In genomic region chr10:131055437-131055836, GRCh38 we compare ENCODE assay signal across 34 cellular contexts.
"Had no signal": no experiment of that assay in that cellular context is flagged by ENCODE, and none has a peak within 500 bp of the region (broad histone marks: within the 10 kb centered on the region; RNA-seq: fewer than 3 reads in every experiment).

No MANE protein-coding gene starts in this region.

- H3K36me3 ChIP-seq: MG63 had no signal

- DNase-seq: Karpas-422, Kasumi-1, MG63, MM.1S, MV-4-11, NCI-H1048, NCI-H1092, NCI-H1092 treated with DMSO at 0.1 percent for 48 hours, NCI-H1105, NCI-H1105 treated with DMSO at 0.1 percent for 48 hours, NCI-H1417, NCI-H1417 treated with DMSO at 0.1 percent for 48 hours, NCI-H1436, NCI-H1436 treated with DMSO at 0.1 percent for 48 hours, NCI-H146, NCI-H1694 treated with DMSO at 0.1 percent for 48 hours, NCI-H187, NCI-H187 treated with DMSO at 0.1 percent for 48 hours, NCI-H1930, NCI-H2029, NCI-H2029 treated with DMSO at 0.1 percent for 48 hours, NCI-H2081, NCI-H2081 treated with DMSO at 0.1 percent for 48 hours, NCI-H2107, NCI-H2171, NCI-H2171 treated with DMSO at 0.1 percent for 48 hours, NCI-H2227 treated with DMSO at 0.1 percent for 48 hours, NCI-H226, NCI-H345, NCI-H446, NCI-H446 treated with DMSO at 0.1 percent for 48 hours, NCI-H510A, NCI-H510A treated with DMSO at 0.1 percent for 48 hours had no signal

- H3K9ac ChIP-seq: KMS-11 had no signal

- H3K27ac ChIP-seq: KMS-11 had no signal

- H3K27me3 ChIP-seq: MG63 had no signal

- H3K9me3 ChIP-seq: MG63 had no signal

- H3K4me2 ChIP-seq: KMS-11 had no signal

- H3K4me3 ChIP-seq: MG63 had no signal
